Comparison of ENCODE assay signal across 28 cellular contexts in genomic region chr2:157359628-157360027, GRCh38. TPM values are rescaled to one million over a fixed set of nuclear protein-coding genes. Genes with fewer than 3 reads are reported as not detected.
DNase-seq lines count a peak whose midpoint lies in the region; ATAC-seq and TF ChIP-seq lines count a peak whose summit lies in the region.
"Had no signal": no experiment of that assay in that cellular context is flagged by ENCODE, and none has a peak within 500 bp of the region (broad histone marks: within the 10 kb centered on the region; RNA-seq: fewer than 3 reads in every experiment).

No MANE protein-coding gene starts in this region.

- no peak overlapping the region for H3K4me3 ChIP-seq in OCI-LY3 (ENCODE audit: low read length)
- no peak overlapping the region for H3K4me3 ChIP-seq in tibial artery
- H3K4me3 ChIP-seq: GM23338, HAP-1, SK-N-MC had no signal

- H3K9ac ChIP-seq in OCI-LY3 (ENCODE audit: low read length), result no peak overlapping the region
- H3K9ac ChIP-seq: KMS-11 had no signal

- H2AFZ ChIP-seq in OCI-LY3 (ENCODE audit: low read depth, low read length), result no peak overlapping the region
- H2AFZ ChIP-seq: GM23338 had no signal

- intact Hi-C loops in tibial artery (cut with DNase I; ENCODE audit: low total_unique reads), result no loop called here

- H3K36me3 ChIP-seq in OCI-LY3 (replicated peaks; ENCODE audit: low read depth, low read length), result peaks cover 12% of the 10 kb centered on the region
- no peaks in the 10 kb centered on the region for H3K36me3 ChIP-seq in tibial artery
- H3K36me3 ChIP-seq: HAP-1 had no signal

- H3K27ac ChIP-seq in OCI-LY3 (ENCODE audit: low read length), result no peak overlapping the region
- H3K27ac ChIP-seq in tibial artery, result no peak overlapping the region
- H3K27ac ChIP-seq: C4-2B, KMS-11, SK-N-MC had no signal

- H4K20me1 ChIP-seq in OCI-LY3 (ENCODE audit: insufficient read depth, low read length), result no peaks in the 10 kb centered on the region

- H3K36me3 Mint-ChIP-seq in activated CD8-positive, alpha-beta memory T cell treated with anti-CD3 and anti-CD28 coated beads, Interleukin-2, amount 10 ng/mL, durations not matched to agents 7 days and 5 days, result peaks cover 49% of the 10 kb centered on the region
- peaks cover 32% of the 10 kb centered on the region for H3K36me3 Mint-ChIP-seq in T-cell

- H3K79me2 ChIP-seq in OCI-LY3 (ENCODE audit: low read length), result no peaks in the 10 kb centered on the region

- POLR2A ChIA-PET in T-cell (lab: Charles Lee), result interaction anchor here in 1 of 2 donors (0.7 kb wide), 1 partner anchor 50 kb away, joined by 3 read pairs; no protein-coding TSS in a partner anchor

- DNase-seq in nucleus accumbens (lab: John Stamatoyannopoulos, UW) (no peak), tibial artery (no peak), T-cell (no peak)
- no peak for DNase-seq in activated CD8-positive, alpha-beta memory T cell treated with anti-CD3 and anti-CD28 coated beads, Interleukin-2, amount 10 ng/mL, durations not matched to agents 7 days and 5 days
- DNase-seq: Calu3; CD8-positive, alpha-beta memory T cell; DMS153; IMR-90; NCI-H1105 treated with DMSO at 0.1 percent for 48 hours; NCI-H1694; NCI-H2081; NCI-H2171 treated with DMSO at 0.1 percent for 48 hours; NCI-H526; PC-3; RPMI8226; SHP77; SW 1271; T-helper 2 cell had no signal

- TF ChIP-seq CTCF in OCI-LY3 (IDR thresholded peaks at IDR 0.05; ENCODE audit: low read depth, low read length), result no peak
- no peak for TF ChIP-seq CTCF in tibial artery (IDR thresholded peaks at IDR 0.05)

- no peaks in the 10 kb centered on the region for H3K27me3 Mint-ChIP-seq in activated CD8-positive, alpha-beta memory T cell treated with anti-CD3 and anti-CD28 coated beads, Interleukin-2, amount 10 ng/mL, durations not matched to agents 7 days and 5 days
- H3K27me3 Mint-ChIP-seq in T-cell, result no peaks in the 10 kb centered on the region

- no peak overlapping the region for H3K27ac Mint-ChIP-seq in activated CD8-positive, alpha-beta memory T cell treated with anti-CD3 and anti-CD28 coated beads, Interleukin-2, amount 10 ng/mL, durations not matched to agents 7 days and 5 days
- no peak overlapping the region for H3K27ac Mint-ChIP-seq in T-cell
- H3K27ac Mint-ChIP-seq: CD8-positive, alpha-beta memory T cell; GM23338 had no signal

- no peak overlapping the region for H3K4me3 Mint-ChIP-seq in activated CD8-positive, alpha-beta memory T cell treated with anti-CD3 and anti-CD28 coated beads, Interleukin-2, amount 10 ng/mL, durations not matched to agents 7 days and 5 days
- H3K4me3 Mint-ChIP-seq in T-cell, result no peak overlapping the region
- H3K4me3 Mint-ChIP-seq: CD8-positive, alpha-beta memory T cell; GM23338 had no signal

- H3K27me3 ChIP-seq in OCI-LY3 (ENCODE audit: low read depth, low read length), result no peaks in the 10 kb centered on the region
- H3K27me3 ChIP-seq in tibial artery, result no peaks in the 10 kb centered on the region

- peaks cover 13% of the 10 kb centered on the region for H3K4me1 Mint-ChIP-seq in activated CD8-positive, alpha-beta memory T cell treated with anti-CD3 and anti-CD28 coated beads, Interleukin-2, amount 10 ng/mL, durations not matched to agents 7 days and 5 days
- H3K4me1 Mint-ChIP-seq in T-cell, result peaks cover 41 to 57% (median 48%) of the 10 kb centered on the region in 3 donors

- H3K4me2 ChIP-seq in OCI-LY3 (ENCODE audit: low read length), result peak overlapping the region; percentile 35
- H3K4me2 ChIP-seq: GM23338, KMS-11 had no signal

- ATAC-seq in GM18511 (IDR thresholded peaks at IDR 0.05; ENCODE audit: unreplicated experiment), result peak; percentile 38
- ATAC-seq in GM19043 (IDR thresholded peaks at IDR 0.05; ENCODE audit: low read depth, unreplicated experiment), result peak; percentile 39
- ATAC-seq in HG03159 (IDR thresholded peaks at IDR 0.05; ENCODE audit: unreplicated experiment), result peak; percentile 41
- no peak for ATAC-seq in activated CD8-positive, alpha-beta memory T cell treated with anti-CD3 and anti-CD28 coated beads, Interleukin-2, amount 10 ng/mL, durations not matched to agents 7 days and 5 days
- no peak for ATAC-seq in T-cell (replicated peaks in 1 of 4)
- ATAC-seq: GM23338, PC-3 had no signal

- peaks cover 25% of the 10 kb centered on the region for H3K9me3 Mint-ChIP-seq in activated CD8-positive, alpha-beta memory T cell treated with anti-CD3 and anti-CD28 coated beads, Interleukin-2, amount 10 ng/mL, durations not matched to agents 7 days and 5 days (ENCODE audit: low read depth)
- peaks cover 7 to 8% (median 8%) of the 10 kb centered on the region in 3 donors for H3K9me3 Mint-ChIP-seq in T-cell

- H3K9me3 ChIP-seq in OCI-LY3 (ENCODE audit: insufficient read depth, low read length) (no peaks in the 10 kb centered on the region), tibial artery (no peaks in the 10 kb centered on the region)
- H3K9me3 ChIP-seq: HAP-1 had no signal

- H3K4me1 ChIP-seq in OCI-LY3 (ENCODE audit: low read length), result peaks cover 33% of the 10 kb centered on the region
- no peaks in the 10 kb centered on the region for H3K4me1 ChIP-seq in tibial artery
- H3K4me1 ChIP-seq: HAP-1 had no signal

- CTCF ChIA-PET in activated CD8-positive, alpha-beta memory T cell treated with anti-CD3 and anti-CD28 coated beads, Interleukin-2, amount 10 ng/mL, durations not matched to agents 7 days and 5 days (lab: Charles Lee), result interaction anchor here (1.6 kb wide), 1 partner anchor 24 kb away, joined by 5 read pairs; no protein-coding TSS in a partner anchor
- CTCF ChIA-PET in T-cell (lab: Charles Lee), result no interaction called here

RNA-seq across cellular contexts. Expression of gene ERMN, which starts 34.0 kb away (rescaled TPM):
- 1 to 10 TPM; 2.9 to 3.7 TPM for total RNA-seq in activated CD8-positive, alpha-beta memory T cell treated with anti-CD3 and anti-CD28 coated beads, Interleukin-2, amount 10 ng/mL, durations not matched to agents 7 days and 5 days
- total RNA-seq in T-cell, result 10 to 100 TPM in 2 of 5 donors, 1 to 10 TPM in 3; 2.2 to 12.8 (median 4.3) TPM
- total RNA-seq: Calu3, G401, IMR-90, PC-3 had no signal

Comparison
In these comparisons a context has a peak if more than half of its experiments do, and no peak if none do; other contexts are left out.
1. ATAC-seq: peak in GM18511 (single experiment), GM19043 (single experiment) and HG03159 (single experiment); none in activated CD8-positive, alpha-beta memory T cell treated with anti-CD3 and anti-CD28 coated beads, Interleukin-2, amount 10 ng/mL, durations not matched to agents 7 days and 5 days (single experiment) and T-cell (0 of 4).